In the genomic region with DNA sequence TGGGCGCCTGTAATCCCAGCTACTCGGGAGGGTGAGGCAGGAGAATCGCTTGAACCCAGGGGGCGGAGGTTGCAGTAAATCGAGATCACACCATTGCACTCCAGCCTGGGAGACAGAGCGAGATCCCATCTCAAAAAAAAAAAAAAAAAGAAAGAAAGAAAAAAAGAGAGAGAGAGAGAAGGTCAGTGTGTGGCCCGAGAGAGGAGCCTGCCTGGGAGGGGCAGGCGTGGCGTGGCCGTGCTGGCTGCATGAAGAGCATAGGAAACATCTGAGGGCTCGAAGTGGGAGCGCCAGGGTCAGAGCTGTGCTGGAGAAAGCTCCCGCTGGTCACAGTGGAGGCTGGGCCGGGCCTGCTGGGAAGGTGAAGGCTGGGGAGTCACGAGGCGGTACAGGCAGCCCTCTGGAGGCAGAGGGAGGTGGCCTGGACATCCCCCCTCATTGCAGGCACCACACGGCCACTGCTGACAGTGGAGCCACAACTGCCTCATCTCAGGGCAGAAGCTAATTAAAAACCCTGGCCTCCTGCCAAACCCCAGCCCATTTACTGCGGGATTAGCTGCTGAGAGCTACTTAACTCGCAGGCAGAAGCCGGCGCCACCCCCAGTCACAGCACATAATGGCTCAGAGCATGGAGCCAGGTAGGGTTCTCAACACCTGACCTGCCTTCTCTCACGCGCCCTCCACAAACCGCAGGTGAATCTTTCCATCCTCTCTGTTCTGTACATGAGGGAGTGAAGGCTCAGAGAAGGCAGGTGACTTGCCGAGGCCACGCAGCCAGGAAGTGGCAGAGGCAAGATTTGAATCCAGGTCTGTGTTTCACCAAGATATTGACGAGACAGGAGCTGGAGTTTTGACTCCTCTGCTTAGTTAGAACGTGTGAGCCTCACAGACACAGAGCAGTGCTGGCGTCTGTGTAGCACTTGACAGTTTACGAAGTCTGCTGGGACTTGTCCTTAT, we compare ENCODE assay signal across 7 cellular contexts. TPM values are rescaled to one million over a fixed set of nuclear protein-coding genes. Genes with fewer than 3 reads are reported as not detected.
DNase-seq lines count a peak whose midpoint lies in the region; ATAC-seq, FAIRE-seq and TF ChIP-seq lines count a peak whose summit lies in the region.

No MANE protein-coding gene starts in this region.

- DNase-seq in KG1 (lab: John Stamatoyannopoulos, UW) (peak; percentile 36), NCI-H446 treated with DMSO at 0.1 percent for 48 hours (lab: John Stamatoyannopoulos, UW) (peak; percentile 28), smooth muscle cell of the brain vasculature (ENCODE audit: low read depth, low spot score) (peak; percentile 37), putamen (ENCODE audit: low spot score) (no peak), GM12891 (ENCODE audit: insufficient read length, low spot score) (no peak)

- TF ChIP-seq POLR2A in GM12891 (IDR thresholded peaks at IDR 0.05; ENCODE audit: low read depth, low read length) = no peak

- no peak for FAIRE-seq in GM12891 (lab: Jason Lieb, UNC)

- no peak for ATAC-seq in GM19023 (IDR thresholded peaks at IDR 0.05; ENCODE audit: unreplicated experiment)

- H3K9me3 ChIP-seq in ectodermal cell (ENCODE audit: control insufficient read depth, low read length) = no peaks in the 10 kb centered on the region

- no peaks in the 10 kb centered on the region for H3K27me3 ChIP-seq in ectodermal cell (ENCODE audit: control insufficient read depth, insufficient read depth, low read length, poor library complexity, severe bottlenecking)

- no peak overlapping the region for H3K4me3 ChIP-seq in ectodermal cell (ENCODE audit: insufficient read depth, low read depth, low read length)

- peaks cover 16% of the 10 kb centered on the region for H3K4me1 ChIP-seq in ectodermal cell (ENCODE audit: control insufficient read depth, insufficient read depth, low read length)

- no peaks in the 10 kb centered on the region for H3K36me3 ChIP-seq in ectodermal cell (ENCODE audit: control insufficient read depth, insufficient read depth, low read length)

- H3K27ac ChIP-seq in ectodermal cell (ENCODE audit: insufficient read depth, low read depth, low read length, poor library complexity, severe bottlenecking) = peak overlapping the region; percentile 27

- 54 to 59% methylated on average over 30 of the region's 30 CpGs for WGBS in ectodermal cell, 2 experiments

TF ChIP-seq in GM12891, 5 proteins besides CTCF, POLR2A, EP300 and RAD21:
- TF ChIP-seq TAF1 (IDR thresholded peaks at IDR 0.05; ENCODE audit: low read depth, low read length) (no peak), SPI1 (IDR thresholded peaks at IDR 0.05; ENCODE audit: low read depth, low read length) (no peak), PAX5 (IDR thresholded peaks at IDR 0.05; ENCODE audit: insufficient read depth, low read length, severe bottlenecking) (no peak), POU2F2 (IDR thresholded peaks at IDR 0.05; ENCODE audit: low read depth, low read length) (no peak), POLR2AphosphoS5 (IDR thresholded peaks at IDR 0.05; ENCODE audit: low read depth, low read length) (no peak)

RNA-seq across cellular contexts. Expression of a gene that starts 32.6 kb away (rescaled TPM):
- polyA plus RNA-seq in ectodermal cell (2013, experiment 1 of 4) = 0.22 TPM
- 0.09 TPM for polyA plus RNA-seq in ectodermal cell (2013, experiment 2 of 4)
- 0.16 TPM for polyA plus RNA-seq in ectodermal cell (2013, experiment 3 of 4)
- 0.12 TPM for polyA plus RNA-seq in ectodermal cell (2013, experiment 4 of 4)
- polyA plus RNA-seq in GM12891 (2012; ENCODE audit: low read depth, missing spikeins) = 0.53 TPM

Comparison
In these comparisons a context has a peak if more than half of its experiments do, and no peak if none do; other contexts are left out.
1. DNase-seq: peak in KG1 (single experiment), NCI-H446 treated with DMSO at 0.1 percent for 48 hours (single experiment) and smooth muscle cell of the brain vasculature (single experiment); none in putamen (single experiment) and GM12891 (single experiment).